Comparison of ENCODE assay signal across 9 cellular contexts in the genomic region with DNA sequence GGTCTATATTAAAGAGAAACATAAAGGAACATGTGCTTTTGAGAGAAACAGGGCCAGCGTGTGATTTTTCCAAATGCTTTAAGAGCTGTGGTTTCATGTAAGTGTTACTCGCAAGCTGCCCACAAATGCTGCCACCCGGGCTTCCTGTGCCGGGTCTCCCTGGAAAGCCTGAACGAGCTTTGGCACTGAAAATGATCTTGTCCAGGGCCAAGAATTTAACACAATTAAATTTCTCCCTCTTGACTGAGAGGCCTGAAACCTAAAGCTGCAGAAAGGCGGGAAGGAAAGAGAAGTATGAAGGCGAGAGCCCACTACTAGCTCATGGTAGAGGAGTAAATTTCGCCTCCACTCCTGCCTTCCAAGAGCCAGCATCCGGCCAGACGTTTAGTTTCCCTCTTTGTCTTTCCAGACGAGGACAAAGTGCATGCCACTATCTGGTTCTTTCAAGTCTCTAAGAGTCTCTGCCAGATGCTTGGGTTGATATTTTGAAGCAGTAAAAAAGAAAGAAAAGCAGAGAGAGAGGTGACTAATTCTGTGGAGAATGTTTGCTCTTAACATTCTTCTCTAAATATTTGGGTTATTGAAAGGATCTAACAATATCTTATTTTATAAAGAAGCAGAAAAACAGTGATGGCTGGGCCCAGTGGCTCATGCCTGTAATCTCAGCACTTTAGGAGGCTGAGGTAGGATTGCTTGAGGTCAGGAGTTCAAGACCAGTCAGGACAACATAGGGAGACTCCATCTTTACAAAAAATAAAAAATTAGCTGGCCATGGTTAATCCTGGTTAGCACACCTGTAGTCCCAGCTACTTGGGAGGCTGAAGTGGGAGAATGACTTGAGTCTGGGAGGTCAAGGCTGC.
DNase-seq lines count a peak whose midpoint lies in the region; ATAC-seq and TF ChIP-seq lines count a peak whose summit lies in the region.
"Had no signal": no experiment of that assay in that cellular context is flagged by ENCODE, and none has a peak within 500 bp of the region (broad histone marks: within the 10 kb centered on the region; RNA-seq: fewer than 3 reads in every experiment).

No MANE protein-coding gene starts in this region.

- H3K4me3 ChIP-seq in subcutaneous abdominal adipose tissue (ENCODE audit: low read depth in 1 of 5, low read length in 5 of 5) (peak overlapping the region; percentile 10 to 45 (median 22)), lower leg skin (ENCODE audit: low read depth, poor library complexity, severe bottlenecking) (no peak overlapping the region)
- H3K4me3 ChIP-seq: ovary had no signal

- H3K36me3 ChIP-seq in subcutaneous abdominal adipose tissue (ENCODE audit: control insufficient read depth in 5 of 5, insufficient read depth in 5 of 5, low read length in 5 of 5): no peaks in the 10 kb centered on the region
- H3K36me3 ChIP-seq: ovary had no signal

- TF ChIP-seq CTCF in brain (conservative IDR thresholded peaks at IDR 0.05): no peak
- TF ChIP-seq CTCF in lower leg skin (IDR thresholded peaks at IDR 0.05): no peak

- H3K4me1 Mint-ChIP-seq in brain: peaks cover 48% of the 10 kb centered on the region

- peak overlapping the region in 4 of 5 donors; percentile 49 to 60 (median 56) for H3K9ac ChIP-seq in subcutaneous abdominal adipose tissue (ENCODE audit: low read length in 5 of 5)

- H3K27me3 ChIP-seq in subcutaneous abdominal adipose tissue (ENCODE audit: control insufficient read depth in 5 of 5, insufficient read depth in 4 of 5, low read length in 5 of 5): no peaks in the 10 kb centered on the region
- H3K27me3 ChIP-seq: ovary had no signal

- H3K9me3 Mint-ChIP-seq in brain: no peaks in the 10 kb centered on the region

- no peaks in the 10 kb centered on the region for H3K36me3 Mint-ChIP-seq in brain

- H3K4me1 ChIP-seq in subcutaneous abdominal adipose tissue (ENCODE audit: control insufficient read depth in 5 of 5, insufficient read depth in 5 of 5, low read length in 5 of 5): peaks cover 0 to 26% (median 25%) of the 10 kb centered on the region in 5 donors

- H3K27me3 Mint-ChIP-seq in brain: peaks cover 4% of the 10 kb centered on the region

- 14 to 17% methylated on average over 10 to 11 of the region's 11 CpGs for WGBS in lower leg skin, 2 donors

- no peak for TF ChIP-seq POLR2A in lower leg skin (IDR thresholded peaks at IDR 0.05)

- H3K9me3 ChIP-seq in subcutaneous abdominal adipose tissue (ENCODE audit: control insufficient read depth in 5 of 5, low read length in 5 of 5): no peaks in the 10 kb centered on the region
- H3K9me3 ChIP-seq: ovary had no signal

- DNase-seq in ELR (ENCODE audit: low read depth): peak; percentile 77
- peak; percentile 72 for DNase-seq in NCI-H1092 treated with DMSO at 0.1 percent for 48 hours (lab: John Stamatoyannopoulos, UW)
- DNase-seq in left lobe of liver (ENCODE audit: low spot score): no peak
- DNase-seq in lower leg skin (ENCODE audit: low spot score in 2 of 2): no peak
- no peak for DNase-seq in NCI-H748 (lab: John Stamatoyannopoulos, UW; ENCODE audit: unreplicated experiment)
- DNase-seq in SIG-M5 treated with dmso at 0.1 percent for 504 hours (lab: John Stamatoyannopoulos, UW; ENCODE audit: unreplicated experiment): no peak

- peak overlapping the region in 3 of 5 experiments; percentile 16 to 59 (median 47) for H3K4me3 Mint-ChIP-seq in brain

- no peak overlapping the region for H3K27ac ChIP-seq in subcutaneous abdominal adipose tissue (ENCODE audit: low read depth, low read length)

- ATAC-seq in left lobe of liver: peak; percentile 16

- intact Hi-C loops in lower leg skin (cut with DNase I; ENCODE audit: low total_unique reads): loop anchor here (10.0 kb wide), 1 partner anchor 130 kb away; a partner anchor contains a TSS

- peak overlapping the region in 4 of 5 experiments; percentile 54 to 92 (median 89) for H3K27ac Mint-ChIP-seq in brain

Comparison
In these comparisons a context has a peak if more than half of its experiments do, and no peak if none do; other contexts are left out.
1. DNase-seq: peak in ELR (single experiment) and NCI-H1092 treated with DMSO at 0.1 percent for 48 hours (single experiment); none in left lobe of liver (single experiment), lower leg skin (0 of 2), NCI-H748 (single experiment) and SIG-M5 treated with dmso at 0.1 percent for 504 hours (single experiment).